In genomic region chr10:95273393-95274312, GRCh38 we compare ENCODE assay signal across 10 cellular contexts. TPM values are rescaled to one million over a fixed set of nuclear protein-coding genes. Genes with fewer than 3 reads are reported as not detected.
A peak's percentile ranks its signal among the peaks of the same experiment; 100 is the strongest.
DNase-seq lines count a peak whose midpoint lies in the region; ATAC-seq, FAIRE-seq and TF ChIP-seq lines count a peak whose summit lies in the region.
"Had no signal": no experiment of that assay in that cellular context is flagged by ENCODE, and none has a peak within 500 bp of the region (broad histone marks: within the 10 kb centered on the region; RNA-seq: fewer than 3 reads in every experiment).

No MANE protein-coding gene starts in this region.

- H3F3A ChIP-seq in SK-N-SH (replicated peaks; ENCODE audit: insufficient read depth): peaks cover 31% of the 10 kb centered on the region

- POLR2A ChIA-PET in SK-N-SH (lab: Yijun Ruan, JAX): no interaction called here

- H3K27me3 ChIP-seq in SK-N-SH (ENCODE audit: insufficient read depth) (no peaks in the 10 kb centered on the region), pancreas (no peaks in the 10 kb centered on the region)

- FAIRE-seq in pancreas (lab: Jason Lieb, UNC): no peak

- no peak for TF ChIP-seq CTCF in SK-N-SH (IDR thresholded peaks at IDR 0.05)
- TF ChIP-seq CTCF in fibroblast of the aortic adventitia (IDR thresholded peaks at IDR 0.05; ENCODE audit: insufficient read depth, low read length): no peak
- no peak for TF ChIP-seq CTCF in pancreas (IDR thresholded peaks at IDR 0.05)

- H3K79me2 ChIP-seq in SK-N-SH (ENCODE audit: insufficient read depth): peaks cover 71% of the 10 kb centered on the region

- 30% methylated on average over 9 of the region's 13 CpGs for WGBS in SK-N-SH (ENCODE audit: low lambda C conversion rate)
- 63 to 70% methylated on average over 13 of the region's 13 CpGs for WGBS in pancreas, 2 donors

- DNase-seq in AG20443 (ENCODE audit: low spot score): peak; percentile 80
- no peak for DNase-seq in SK-N-SH
- peak; percentile 72 for DNase-seq in fibroblast of the aortic adventitia (ENCODE audit: low read depth)
- peak in 1 of 6 donors; percentile 20 for DNase-seq in pancreas
- DNase-seq in NOMO-1 (lab: John Stamatoyannopoulos, UW; ENCODE audit: unreplicated experiment in 2 of 2): no peak
- DNase-seq: NCI-H187; stimulated activated CD8-positive, alpha-beta memory T cell treated with anti-CD3 and anti-CD28 coated beads, Interleukin-4, amount 100 ng/mL, for 48 hours had no signal

- H3K4me1 ChIP-seq in SK-N-SH (ENCODE audit: control insufficient read depth in 1 of 2, insufficient read depth in 2 of 2, low read depth in 1 of 2, low read length in 1 of 2) (peaks cover 5 to 26% of the 10 kb centered on the region in 2 experiments; a peak in 2 of 4 replicates), pancreas (peaks cover 0 to 20% (median 0%) of the 10 kb centered on the region in 3 donors)

- H3K36me3 ChIP-seq in SK-N-SH (replicated peaks in 1 of 2; ENCODE audit: control insufficient read depth in 1 of 2, insufficient read depth in 2 of 2, low read length in 1 of 2) (peaks cover 0 to 13% of the 10 kb centered on the region in 2 experiments), pancreas (peaks cover 0 to 8% (median 0%) of the 10 kb centered on the region in 3 donors)

- no peak for TF ChIP-seq RAD21 in SK-N-SH (IDR thresholded peaks at IDR 0.05; ENCODE audit: low read length)

- H3K4me3 ChIP-seq in SK-N-SH (ENCODE audit: low read depth in 2 of 2, low read length in 1 of 2) (peak overlapping the region in 1 of 2 experiments; percentile 23; a peak in 2 of 4 replicates), fibroblast of the aortic adventitia (ENCODE audit: low read depth, low read length) (no peak overlapping the region), pancreas (no peak overlapping the region)

- peak; percentile 38 to 66 (median 64) for ATAC-seq in pancreas
- no peak for ATAC-seq in GM21447 (IDR thresholded peaks at IDR 0.05; ENCODE audit: unreplicated experiment)
- no peak for ATAC-seq in GM18858 (IDR thresholded peaks at IDR 0.05; ENCODE audit: unreplicated experiment)
- no peak for ATAC-seq in HG03196 (IDR thresholded peaks at IDR 0.05; ENCODE audit: unreplicated experiment)

- H3K9ac ChIP-seq in SK-N-SH: peak overlapping the region; percentile 59; the same call in 1 of the 2 replicates

- H3K9me3 ChIP-seq in SK-N-SH (no peaks in the 10 kb centered on the region), pancreas (no peaks in the 10 kb centered on the region)

- 0 out of 4 replicates have a peak, but pooled peaks of 1 of the 2 experiments have one; percentile 11 for TF ChIP-seq EP300 in SK-N-SH (IDR thresholded peaks at IDR 0.05; ENCODE audit: borderline replicate concordance in 1 of 2, low read depth in 1 of 2, low read length in 1 of 2)

- peak overlapping the region; percentile 43 to 92; a peak in 3 of 4 replicates for H3K27ac ChIP-seq in SK-N-SH (ENCODE audit: low read depth in 2 of 2, low read length in 1 of 2)
- peak overlapping the region in 3 of 4 donors; percentile 28 to 71 (median 58) for H3K27ac ChIP-seq in pancreas

- H4K20me1 ChIP-seq in SK-N-SH (ENCODE audit: insufficient read depth): no peaks in the 10 kb centered on the region

- H3K4me2 ChIP-seq in SK-N-SH: peak overlapping the region; percentile 54; the same call in 1 of the 2 replicates

- no peaks in the 10 kb centered on the region for H3K9me2 ChIP-seq in SK-N-SH

- CTCF ChIA-PET in SK-N-SH (lab: Yijun Ruan, JAX): interaction anchor here (0.8 to 2.9 kb wide), 3 partner anchors 27 to 89 kb away, joined by 4 to 13 read pairs (median 4); no protein-coding TSS in a partner anchor

- peak overlapping the region; percentile 76; the same call in 1 of the 2 replicates for H2AFZ ChIP-seq in SK-N-SH (ENCODE audit: low read depth)

- intact Hi-C loops in pancreas (cut with DNase I): no loop called here

TF ChIP-seq in SK-N-SH, 30 proteins besides CTCF, POLR2A, EP300 and RAD21 (continues in another document):
- TF ChIP-seq REST (IDR thresholded peaks at IDR 0.05; ENCODE audit: low read depth, low read length): no peak
- TF ChIP-seq ELF1 (IDR thresholded peaks at IDR 0.05): no peak
- peak; percentile 16; the same call in 1 of the 2 replicates for TF ChIP-seq TCF12 (IDR thresholded peaks at IDR 0.05)
- TF ChIP-seq JUND (IDR thresholded peaks at IDR 0.05): peak; percentile 51; the same call in 1 of the 2 replicates
- TF ChIP-seq, protein P1, sequence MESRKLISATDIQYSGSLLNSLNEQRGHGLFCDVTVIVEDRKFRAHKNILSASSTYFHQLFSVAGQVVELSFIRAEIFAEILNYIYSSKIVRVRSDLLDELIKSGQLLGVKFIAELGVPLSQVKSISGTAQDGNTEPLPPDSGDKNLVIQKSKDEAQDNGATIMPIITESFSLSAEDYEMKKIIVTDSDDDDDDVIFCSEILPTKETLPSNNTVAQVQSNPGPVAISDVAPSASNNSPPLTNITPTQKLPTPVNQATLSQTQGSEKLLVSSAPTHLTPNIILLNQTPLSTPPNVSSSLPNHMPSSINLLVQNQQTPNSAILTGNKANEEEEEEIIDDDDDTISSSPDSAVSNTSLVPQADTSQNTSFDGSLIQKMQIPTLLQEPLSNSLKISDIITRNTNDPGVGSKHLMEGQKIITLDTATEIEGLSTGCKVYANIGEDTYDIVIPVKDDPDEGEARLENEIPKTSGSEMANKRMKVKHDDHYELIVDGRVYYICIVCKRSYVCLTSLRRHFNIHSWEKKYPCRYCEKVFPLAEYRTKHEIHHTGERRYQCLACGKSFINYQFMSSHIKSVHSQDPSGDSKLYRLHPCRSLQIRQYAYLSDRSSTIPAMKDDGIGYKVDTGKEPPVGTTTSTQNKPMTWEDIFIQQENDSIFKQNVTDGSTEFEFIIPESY (IDR thresholded peaks at IDR 0.05; ENCODE audit: borderline replicate concordance, low read depth): no peak
- peak; percentile 48; the same call in 1 of the 2 replicates for TF ChIP-seq MAX (IDR thresholded peaks at IDR 0.05; ENCODE audit: low read depth)
- TF ChIP-seq SIN3A (IDR thresholded peaks at IDR 0.05; ENCODE audit: borderline replicate concordance, low read depth, low read length): 0 out of 2 replicates have a peak, but pooled peaks have one; percentile 13
- peak; percentile 72; the same call in 1 of the 2 replicates for TF ChIP-seq FOSL2 (IDR thresholded peaks at IDR 0.05; ENCODE audit: borderline replicate concordance, low read depth)
- TF ChIP-seq POLR2AphosphoS5 (IDR thresholded peaks at IDR 0.05; ENCODE audit: low read depth, low read length): 0 out of 2 replicates have a peak, but pooled peaks have one; percentile 18
- no peak for TF ChIP-seq SMC3 (IDR thresholded peaks at IDR 0.05; ENCODE audit: low read depth, low read length)
- TF ChIP-seq RXRA (IDR thresholded peaks at IDR 0.05; ENCODE audit: borderline replicate concordance, low read depth): peak; percentile 45
- TF ChIP-seq NFIC (IDR thresholded peaks at IDR 0.05; ENCODE audit: borderline replicate concordance): 0 out of 2 replicates have a peak, but pooled peaks have one; percentile 4
- TF ChIP-seq GABPA (IDR thresholded peaks at IDR 0.05; ENCODE audit: low read depth): no peak
- no peak for TF ChIP-seq YY1 (IDR thresholded peaks at IDR 0.05; ENCODE audit: low read depth)
- TF ChIP-seq PBX3 (IDR thresholded peaks at IDR 0.05): no peak
- TF ChIP-seq TEAD4 (IDR thresholded peaks at IDR 0.05; ENCODE audit: borderline replicate concordance, insufficient read depth): 0 out of 2 replicates have a peak, but pooled peaks have one; percentile 20
- no peak for TF ChIP-seq RCOR1 (IDR thresholded peaks at IDR 0.05; ENCODE audit: low read length)
- TF ChIP-seq RFX5 (IDR thresholded peaks at IDR 0.05; ENCODE audit: low read length): no peak

RNA-seq across cellular contexts. Expression of gene PDLIM1, which starts 17.1 kb away (rescaled TPM):
- 74.4 and 97.2 TPM in 2 replicates for polyA plus RNA-seq in SK-N-SH (2012; rRNA removed)
- polyA plus RNA-seq in SK-N-SH (2012; cell fraction: cytosol; rRNA removed): 89.3 and 96.8 TPM in 2 replicates
- 68.2 and 70.4 TPM in 2 replicates for polyA plus RNA-seq in SK-N-SH (2012; cell fraction: nucleus; rRNA removed)
- total RNA-seq in fibroblast of the aortic adventitia (ENCODE audit: low replicate concordance): 13.5 and 30.0 TPM in 2 replicates
- 100 to 1,000 TPM in 1 of 6 donors, 10 to 100 TPM in 5; 44.1 to 120 (median 53.1) TPM for total RNA-seq in pancreas
- polyA plus RNA-seq in pancreas: 10 to 100 TPM; 54.5 to 98.4 TPM

Comparison
In these comparisons a context has a peak if more than half of its experiments do, and no peak if none do; other contexts are left out.
1. DNase-seq: peak in AG20443 (single experiment) and fibroblast of the aortic adventitia (single experiment); none in SK-N-SH (single experiment) and NOMO-1 (0 of 2).
2. ATAC-seq: peak in pancreas (4 of 4); none in GM21447 (single experiment), GM18858 (single experiment) and HG03196 (single experiment).